In the genomic region with DNA sequence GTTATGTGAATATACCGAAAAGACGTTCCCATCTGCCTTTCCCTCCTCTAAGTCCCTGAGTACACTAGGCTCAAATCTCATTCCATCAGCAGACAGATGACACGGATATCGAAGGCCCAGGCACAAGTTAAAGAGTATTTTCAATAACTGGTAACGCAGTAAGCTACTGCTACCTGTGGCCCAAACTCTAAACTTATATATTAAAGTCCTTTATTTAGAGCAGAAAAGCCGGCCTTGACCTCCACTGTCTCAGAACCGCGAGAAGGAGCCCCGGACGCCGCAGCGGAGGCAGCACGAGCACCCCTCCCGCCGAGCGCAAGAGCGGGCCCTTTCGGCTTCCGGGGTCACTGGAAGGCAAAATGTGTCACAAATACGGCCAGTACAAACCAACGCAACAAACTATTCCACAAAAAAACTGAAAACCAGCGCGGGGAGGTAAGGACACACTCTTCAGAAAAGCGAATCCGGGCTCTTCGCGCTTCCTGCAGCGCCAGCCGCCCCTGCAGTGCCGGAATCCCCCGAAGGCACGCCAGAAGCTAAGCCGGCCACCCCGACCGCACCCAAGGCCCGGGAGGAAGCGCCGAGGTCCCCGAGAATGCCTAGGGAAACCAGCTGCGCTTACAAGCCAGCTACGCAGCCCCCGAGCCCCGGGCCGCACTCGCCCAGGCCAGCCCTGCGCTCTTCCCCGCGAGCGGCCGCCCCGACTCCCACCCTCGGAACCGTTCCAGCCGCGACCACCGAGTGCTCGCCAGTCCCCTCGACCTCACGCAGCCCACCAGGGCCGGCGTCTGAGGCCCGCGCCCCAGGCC, we compare ENCODE assay signal across 8 cellular contexts. TPM values are rescaled to one million over a fixed set of nuclear protein-coding genes. Genes with fewer than 3 reads are reported as not detected.
DNase-seq lines count a peak whose midpoint lies in the region; ATAC-seq and TF ChIP-seq lines count a peak whose summit lies in the region.

No MANE protein-coding gene starts in this region.

- TF ChIP-seq CTCF in progenitor cell of endocrine pancreas (IDR thresholded peaks at IDR 0.05; ENCODE audit: unreplicated experiment): no peak

- H3K27me3 Mint-ChIP-seq in progenitor cell of endocrine pancreas: no peaks in the 10 kb centered on the region

- H3K36me3 Mint-ChIP-seq in progenitor cell of endocrine pancreas (ENCODE audit: insufficient read depth): no peaks in the 10 kb centered on the region

- peak overlapping the region; percentile 97 for H3K4me3 Mint-ChIP-seq in progenitor cell of endocrine pancreas (ENCODE audit: low read depth)

- no peaks in the 10 kb centered on the region for H3K9me3 Mint-ChIP-seq in progenitor cell of endocrine pancreas (ENCODE audit: low read depth)

- peak; percentile 64 for DNase-seq in DMS 273 (lab: John Stamatoyannopoulos, UW; ENCODE audit: unreplicated experiment)
- DNase-seq in DMS 273 treated with DMSO at 0.1 percent for 48 hours (lab: John Stamatoyannopoulos, UW): no peak
- DNase-seq in NCI-H2227 (lab: John Stamatoyannopoulos, UW; ENCODE audit: unreplicated experiment): peak; percentile 57
- peak; percentile 40 for DNase-seq in activated gamma-delta T cell treated with Interleukin-2 at 50 U/mL for 16 hours
- peak; percentile 8 for DNase-seq in globus pallidus (ENCODE audit: low spot score)
- DNase-seq in progenitor cell of endocrine pancreas (ENCODE audit: low spot score, unreplicated experiment): no peak
- no peak for DNase-seq in occipital lobe (lab: John Stamatoyannopoulos, UW)

- ATAC-seq in HG02678 (IDR thresholded peaks at IDR 0.05; ENCODE audit: unreplicated experiment): peak; percentile 25

- peak overlapping the region; percentile 97 for H3K27ac Mint-ChIP-seq in progenitor cell of endocrine pancreas

- peaks cover 46% of the 10 kb centered on the region for H3K4me1 Mint-ChIP-seq in progenitor cell of endocrine pancreas (ENCODE audit: low read depth)

RNA-seq across cellular contexts. Expression of gene DIDO1, which starts 0.7 kb away (rescaled TPM):
- total RNA-seq in progenitor cell of endocrine pancreas (68.2 and 71.2 TPM in 2 replicates), occipital lobe (43.4 TPM)

RNA-seq across cellular contexts. Expression of gene GID8, which starts 12.3 kb away (rescaled TPM):
- total RNA-seq in progenitor cell of endocrine pancreas (66.7 and 71.6 TPM in 2 replicates), occipital lobe (56.9 TPM)

RNA-seq across cellular contexts. Expression of gene SLC17A9, which starts 26.9 kb away (rescaled TPM):
- total RNA-seq in progenitor cell of endocrine pancreas (8.0 and 8.3 TPM in 2 replicates), occipital lobe (0.16 TPM)

Comparison
In these comparisons a context has a peak if more than half of its experiments do, and no peak if none do; other contexts are left out.
1. DNase-seq: peak in DMS 273 (single experiment), NCI-H2227 (single experiment), activated gamma-delta T cell treated with Interleukin-2 at 50 U/mL for 16 hours (single experiment) and globus pallidus (single experiment); none in DMS 273 treated with DMSO at 0.1 percent for 48 hours (single experiment), progenitor cell of endocrine pancreas (single experiment) and occipital lobe (single experiment).